In the genomic region with DNA sequence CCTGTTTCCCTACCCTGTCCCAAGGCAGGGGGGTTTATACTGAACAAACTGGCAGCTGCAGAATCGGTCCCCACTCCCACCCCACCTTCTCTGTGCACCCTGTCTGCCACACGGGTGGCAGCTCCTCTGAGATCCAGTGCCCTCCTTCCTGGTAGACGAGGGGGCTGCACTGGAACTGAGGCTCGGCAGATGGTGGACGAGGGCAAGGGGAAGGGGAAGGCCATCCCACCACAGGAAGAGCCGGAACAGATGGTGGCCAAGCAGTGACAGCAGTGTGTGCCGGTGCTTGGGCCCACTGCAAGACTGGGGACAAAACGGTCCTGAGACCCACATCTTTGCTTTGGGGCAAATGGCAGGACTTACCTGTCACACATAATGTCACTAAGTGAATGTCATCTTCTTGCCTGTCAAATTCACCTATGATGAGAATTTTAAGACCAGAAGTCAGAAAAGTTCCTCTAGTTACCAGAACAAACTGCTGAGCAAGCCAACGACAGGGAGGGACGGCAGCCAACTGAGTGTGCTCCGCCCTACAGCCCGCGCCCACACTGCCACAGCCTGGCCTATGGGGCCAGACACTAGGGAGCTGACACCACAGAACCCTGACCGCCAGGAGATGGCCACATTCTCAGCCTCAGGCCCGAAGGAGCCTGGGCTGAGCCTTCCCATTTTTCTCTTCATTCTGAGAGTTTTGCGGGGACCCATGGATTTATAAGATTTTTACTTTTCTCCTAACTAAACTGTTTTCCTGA, we compare ENCODE assay signal across 1 cellular context.
TF ChIP-seq lines count a peak whose summit lies in the region.

No MANE protein-coding gene starts in this region.

TF ChIP-seq in HepG2, 621 proteins besides CTCF, POLR2A, EP300 and RAD21 (continued from another document):
- TF ChIP-seq, protein P1, sequence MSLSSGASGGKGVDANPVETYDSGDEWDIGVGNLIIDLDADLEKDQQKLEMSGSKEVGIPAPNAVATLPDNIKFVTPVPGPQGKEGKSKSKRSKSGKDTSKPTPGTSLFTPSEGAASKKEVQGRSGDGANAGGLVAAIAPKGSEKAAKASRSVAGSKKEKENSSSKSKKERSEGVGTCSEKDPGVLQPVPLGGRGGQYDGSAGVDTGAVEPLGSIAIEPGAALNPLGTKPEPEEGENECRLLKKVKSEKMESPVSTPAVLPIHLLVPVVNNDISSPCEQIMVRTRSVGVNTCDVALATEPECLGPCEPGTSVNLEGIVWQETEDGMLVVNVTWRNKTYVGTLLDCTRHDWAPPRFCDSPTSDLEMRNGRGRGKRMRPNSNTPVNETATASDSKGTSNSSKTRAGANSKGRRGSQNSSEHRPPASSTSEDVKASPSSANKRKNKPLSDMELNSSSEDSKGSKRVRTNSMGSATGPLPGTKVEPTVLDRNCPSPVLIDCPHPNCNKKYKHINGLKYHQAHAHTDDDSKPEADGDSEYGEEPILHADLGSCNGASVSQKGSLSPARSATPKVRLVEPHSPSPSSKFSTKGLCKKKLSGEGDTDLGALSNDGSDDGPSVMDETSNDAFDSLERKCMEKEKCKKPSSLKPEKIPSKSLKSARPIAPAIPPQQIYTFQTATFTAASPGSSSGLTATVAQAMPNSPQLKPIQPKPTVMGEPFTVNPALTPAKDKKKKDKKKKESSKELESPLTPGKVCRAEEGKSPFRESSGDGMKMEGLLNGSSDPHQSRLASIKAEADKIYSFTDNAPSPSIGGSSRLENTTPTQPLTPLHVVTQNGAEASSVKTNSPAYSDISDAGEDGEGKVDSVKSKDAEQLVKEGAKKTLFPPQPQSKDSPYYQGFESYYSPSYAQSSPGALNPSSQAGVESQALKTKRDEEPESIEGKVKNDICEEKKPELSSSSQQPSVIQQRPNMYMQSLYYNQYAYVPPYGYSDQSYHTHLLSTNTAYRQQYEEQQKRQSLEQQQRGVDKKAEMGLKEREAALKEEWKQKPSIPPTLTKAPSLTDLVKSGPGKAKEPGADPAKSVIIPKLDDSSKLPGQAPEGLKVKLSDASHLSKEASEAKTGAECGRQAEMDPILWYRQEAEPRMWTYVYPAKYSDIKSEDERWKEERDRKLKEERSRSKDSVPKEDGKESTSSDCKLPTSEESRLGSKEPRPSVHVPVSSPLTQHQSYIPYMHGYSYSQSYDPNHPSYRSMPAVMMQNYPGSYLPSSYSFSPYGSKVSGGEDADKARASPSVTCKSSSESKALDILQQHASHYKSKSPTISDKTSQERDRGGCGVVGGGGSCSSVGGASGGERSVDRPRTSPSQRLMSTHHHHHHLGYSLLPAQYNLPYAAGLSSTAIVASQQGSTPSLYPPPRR (CRISPR knock-in tag; IDR thresholded peaks at IDR 0.05; ENCODE audit: borderline replicate concordance) = no peak
- TF ChIP-seq AKNA (CRISPR knock-in tag; IDR thresholded peaks at IDR 0.05; ENCODE audit: borderline replicate concordance) (no peak), NFKB2 (CRISPR knock-in tag; IDR thresholded peaks at IDR 0.05; ENCODE audit: borderline replicate concordance) (0 out of 2 replicates have a peak, but pooled peaks have one; percentile 23), RBM22 (optimal IDR thresholded peaks at IDR 0.05; ENCODE audit: low read length) (peak; percentile 65)
- TF ChIP-seq, protein P2, sequence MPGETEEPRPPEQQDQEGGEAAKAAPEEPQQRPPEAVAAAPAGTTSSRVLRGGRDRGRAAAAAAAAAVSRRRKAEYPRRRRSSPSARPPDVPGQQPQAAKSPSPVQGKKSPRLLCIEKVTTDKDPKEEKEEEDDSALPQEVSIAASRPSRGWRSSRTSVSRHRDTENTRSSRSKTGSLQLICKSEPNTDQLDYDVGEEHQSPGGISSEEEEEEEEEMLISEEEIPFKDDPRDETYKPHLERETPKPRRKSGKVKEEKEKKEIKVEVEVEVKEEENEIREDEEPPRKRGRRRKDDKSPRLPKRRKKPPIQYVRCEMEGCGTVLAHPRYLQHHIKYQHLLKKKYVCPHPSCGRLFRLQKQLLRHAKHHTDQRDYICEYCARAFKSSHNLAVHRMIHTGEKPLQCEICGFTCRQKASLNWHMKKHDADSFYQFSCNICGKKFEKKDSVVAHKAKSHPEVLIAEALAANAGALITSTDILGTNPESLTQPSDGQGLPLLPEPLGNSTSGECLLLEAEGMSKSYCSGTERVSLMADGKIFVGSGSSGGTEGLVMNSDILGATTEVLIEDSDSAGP (CRISPR knock-in tag; IDR thresholded peaks at IDR 0.05; ENCODE audit: borderline replicate concordance) = peak; percentile 24; the same call in 1 of the 2 replicates
